11 cellular contexts compared by ENCODE assay signal in the genomic region with DNA sequence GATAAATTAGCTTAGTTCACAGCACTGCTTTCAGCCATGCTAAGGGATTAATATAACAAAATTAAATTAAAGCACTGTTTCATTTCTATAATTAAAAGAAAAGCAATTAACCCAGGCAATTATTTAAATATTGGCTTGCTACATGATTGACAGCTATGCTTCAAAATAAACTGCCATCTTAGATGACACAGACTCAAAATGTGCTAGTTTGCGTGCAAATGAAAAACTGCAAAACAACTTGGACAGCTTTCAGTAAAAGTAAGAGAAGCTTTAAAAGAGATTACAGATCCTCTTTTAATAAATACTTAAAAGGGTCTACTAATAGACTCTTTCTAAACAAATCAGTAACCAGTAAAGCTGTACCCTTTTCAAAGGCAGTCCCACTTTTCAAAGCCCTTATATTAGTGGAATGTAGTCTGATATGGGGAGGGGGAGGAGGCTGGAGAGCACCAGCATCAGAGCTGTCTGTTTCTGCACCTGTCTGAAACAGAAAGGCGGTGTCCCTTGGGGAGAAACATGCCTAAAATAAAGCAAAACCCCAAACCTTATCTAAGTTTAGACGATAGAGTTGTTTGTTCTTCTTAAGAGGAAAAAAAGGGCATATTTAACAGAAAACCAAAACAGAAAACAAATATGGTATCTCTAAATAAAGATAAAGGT. TPM values are rescaled to one million over a fixed set of nuclear protein-coding genes. Genes with fewer than 3 reads are reported as not detected.
DNase-seq lines count a peak whose midpoint lies in the region; ATAC-seq and TF ChIP-seq lines count a peak whose summit lies in the region.
"Had no signal": no experiment of that assay in that cellular context is flagged by ENCODE, and none has a peak within 500 bp of the region (broad histone marks: within the 10 kb centered on the region; RNA-seq: fewer than 3 reads in every experiment).

No MANE protein-coding gene starts in this region.

- peak; percentile 82 for ATAC-seq in GM19328 (IDR thresholded peaks at IDR 0.05; ENCODE audit: unreplicated experiment)
- peak; percentile 90 for ATAC-seq in HG02798 (IDR thresholded peaks at IDR 0.05; ENCODE audit: poor library complexity, unreplicated experiment)
- ATAC-seq in HG03558 (IDR thresholded peaks at IDR 0.05; ENCODE audit: extremely low read depth, unreplicated experiment), result peak; percentile 68

- POLR2A ChIA-PET in GM10248 (lab: Yijun Ruan, JAX), result interaction anchor here (2.1 kb wide), 1 partner anchor 21 kb away, joined by 12 read pairs; the partner anchor contains the start of gene EIF2AK3

- no peak overlapping the region for H3K4me3 ChIP-seq in ascending aorta
- H3K4me3 ChIP-seq: colonic mucosa had no signal

- intact Hi-C loops in ascending aorta (cut with DNase I), result no loop called here

- H3K27ac ChIP-seq in ascending aorta, result no peak overlapping the region
- H3K27ac ChIP-seq: colonic mucosa had no signal

- no peak for TF ChIP-seq CTCF in GM10248 (IDR thresholded peaks at IDR 0.05; ENCODE audit: control extremely low read depth, extremely low read depth, low read depth, missing control alignments)
- no peak for TF ChIP-seq CTCF in ascending aorta (IDR thresholded peaks at IDR 0.05)

- no peaks in the 10 kb centered on the region for H3K36me3 ChIP-seq in ascending aorta
- H3K36me3 ChIP-seq: colonic mucosa had no signal

- CTCF ChIA-PET in GM10248 (lab: Yijun Ruan, JAX), result interaction anchor here (0.8 to 2.9 kb wide), 9 partner anchors 12 to 81 kb away, joined by 3 to 17 read pairs (median 4); no protein-coding TSS in a partner anchor

- DNase-seq in GM10248 (ENCODE audit: extremely low spot score) (peak; percentile 34), NCI-H1930 (lab: John Stamatoyannopoulos, UW) (no peak), ascending aorta (ENCODE audit: low spot score in 2 of 2) (no peak), NCI-H2196 (lab: John Stamatoyannopoulos, UW; ENCODE audit: unreplicated experiment) (no peak)
- no peak for DNase-seq in activated T-cell treated with anti-CD3 and anti-CD28 coated beads, Interleukin-2, amount 50 U/mL, for 1 hour
- DNase-seq: activated gamma-delta T cell treated with Interleukin-2 at 50 U/mL for 16 hours, colonic mucosa, midbrain had no signal

- H3K9me3 ChIP-seq in ascending aorta, result no peaks in the 10 kb centered on the region
- H3K9me3 ChIP-seq: colonic mucosa had no signal

- H3K27me3 ChIP-seq in ascending aorta, result no peaks in the 10 kb centered on the region
- H3K27me3 ChIP-seq: colonic mucosa had no signal

- H3K4me1 ChIP-seq in ascending aorta, result peaks cover 0 to 5% of the 10 kb centered on the region in 2 donors
- H3K4me1 ChIP-seq: colonic mucosa had no signal

RNA-seq across cellular contexts. Expression of gene EIF2AK3, which starts 20.8 kb away (rescaled TPM):
- 6.5 TPM for total RNA-seq in ascending aorta
